Comparison of ENCODE assay signal across 23 cellular contexts in genomic region chr12:76219806-76220205, GRCh38.
"Had no signal": no experiment of that assay in that cellular context is flagged by ENCODE, and none has a peak within 500 bp of the region (broad histone marks: within the 10 kb centered on the region; RNA-seq: fewer than 3 reads in every experiment).

No MANE protein-coding gene starts in this region.

- H3K9me3 ChIP-seq: body of pancreas, colonic mucosa, esophagus muscularis mucosa, tibial artery had no signal

- H3K4me3 Mint-ChIP-seq: activated CD4-positive, alpha-beta memory T cell treated with anti-CD3 and anti-CD28 coated beads, Interleukin-2, amount 10 ng/mL, durations not matched to agents 7 days and 5 days; activated CD8-positive, alpha-beta memory T cell treated with anti-CD3 and anti-CD28 coated beads, Interleukin-2, amount 10 ng/mL, durations not matched to agents 7 days and 5 days; activated naive CD8-positive, alpha-beta T cell treated with anti-CD3 and anti-CD28 coated beads, Interleukin-2, amount 10 ng/mL, durations not matched to agents 7 days and 5 days; activated T-helper 17 cell treated with anti-CD3 and anti-CD28 coated beads, Interleukin-2, amount 50 U/mL, for 72 hours; nephron progenitor cell had no signal

- H3K36me3 Mint-ChIP-seq: activated CD8-positive, alpha-beta memory T cell treated with anti-CD3 and anti-CD28 coated beads, Interleukin-2, amount 10 ng/mL, durations not matched to agents 7 days and 5 days; activated naive CD8-positive, alpha-beta T cell treated with anti-CD3 and anti-CD28 coated beads, Interleukin-2, amount 10 ng/mL, durations not matched to agents 7 days and 5 days had no signal

- H3K27me3 ChIP-seq: body of pancreas, colonic mucosa, esophagus muscularis mucosa, tibial artery had no signal

- H3K27ac ChIP-seq: body of pancreas, colonic mucosa, esophagus muscularis mucosa, tibial artery had no signal

- H3K36me3 ChIP-seq: colonic mucosa, esophagus muscularis mucosa, tibial artery had no signal

- H3K4me1 ChIP-seq: body of pancreas, colonic mucosa, tibial artery had no signal

- H3K4me1 Mint-ChIP-seq: activated naive CD8-positive, alpha-beta T cell treated with anti-CD3 and anti-CD28 coated beads, Interleukin-2, amount 10 ng/mL, durations not matched to agents 7 days and 5 days had no signal

- DNase-seq: activated CD4-positive, alpha-beta memory T cell treated with anti-CD3 and anti-CD28 coated beads, Interleukin-2, amount 10 ng/mL, durations not matched to agents 7 days and 5 days; activated CD4-positive, alpha-beta T cell treated with anti-CD3 and anti-CD28 coated beads for 48 hours; activated CD4-positive, CD25-positive, alpha-beta regulatory T cell; activated CD8-positive, alpha-beta memory T cell treated with anti-CD3 and anti-CD28 coated beads, Interleukin-2, amount 10 ng/mL, durations not matched to agents 7 days and 5 days; activated naive CD4-positive, alpha-beta T cell; activated naive CD8-positive, alpha-beta T cell treated with anti-CD3 and anti-CD28 coated beads, Interleukin-2, amount 10 ng/mL, durations not matched to agents 7 days and 5 days; amygdala; body of pancreas; caudate nucleus; colonic mucosa; hippocampal formation; islet precursor cell; nephron progenitor cell; nucleus accumbens; stimulated activated CD4-positive, alpha-beta T cell treated with anti-CD3 and anti-CD28 coated beads, Interleukin-2, amount 100 ng/mL, for 24 hours; stimulated activated naive CD8-positive, alpha-beta T cell treated with anti-CD3 and anti-CD28 coated beads, Interleukin-15, Interleukin-2, amounts not matched to agents 100 U/mL and 50 U/mL, for 24 hours; substantia nigra; T1000; tibial artery had no signal

- H3K9me3 Mint-ChIP-seq: activated CD4-positive, alpha-beta memory T cell treated with anti-CD3 and anti-CD28 coated beads, Interleukin-2, amount 10 ng/mL, durations not matched to agents 7 days and 5 days; activated naive CD8-positive, alpha-beta T cell treated with anti-CD3 and anti-CD28 coated beads, Interleukin-2, amount 10 ng/mL, durations not matched to agents 7 days and 5 days; nephron progenitor cell had no signal

- H3K27ac Mint-ChIP-seq: activated CD4-positive, alpha-beta memory T cell treated with anti-CD3 and anti-CD28 coated beads, Interleukin-2, amount 10 ng/mL, durations not matched to agents 7 days and 5 days; activated CD8-positive, alpha-beta memory T cell treated with anti-CD3 and anti-CD28 coated beads, Interleukin-2, amount 10 ng/mL, durations not matched to agents 7 days and 5 days; activated naive CD8-positive, alpha-beta T cell treated with anti-CD3 and anti-CD28 coated beads, Interleukin-2, amount 10 ng/mL, durations not matched to agents 7 days and 5 days; activated T-helper 17 cell treated with anti-CD3 and anti-CD28 coated beads, Interleukin-2, amount 50 U/mL, for 72 hours; nephron progenitor cell had no signal

- ATAC-seq: activated CD8-positive, alpha-beta memory T cell treated with anti-CD3 and anti-CD28 coated beads, Interleukin-2, amount 10 ng/mL, durations not matched to agents 7 days and 5 days; activated T-helper 17 cell treated with anti-CD3 and anti-CD28 coated beads, Interleukin-2, amount 50 U/mL, for 72 hours; body of pancreas; left lobe of liver; stimulated activated naive CD8-positive, alpha-beta T cell treated with anti-CD3 and anti-CD28 coated beads, Interleukin-15, Interleukin-2, amounts not matched to agents 100 U/mL and 50 U/mL, for 24 hours had no signal

- H3K4me3 ChIP-seq: body of pancreas, colonic mucosa, esophagus muscularis mucosa, lung, tibial artery had no signal
